In the genomic region with DNA sequence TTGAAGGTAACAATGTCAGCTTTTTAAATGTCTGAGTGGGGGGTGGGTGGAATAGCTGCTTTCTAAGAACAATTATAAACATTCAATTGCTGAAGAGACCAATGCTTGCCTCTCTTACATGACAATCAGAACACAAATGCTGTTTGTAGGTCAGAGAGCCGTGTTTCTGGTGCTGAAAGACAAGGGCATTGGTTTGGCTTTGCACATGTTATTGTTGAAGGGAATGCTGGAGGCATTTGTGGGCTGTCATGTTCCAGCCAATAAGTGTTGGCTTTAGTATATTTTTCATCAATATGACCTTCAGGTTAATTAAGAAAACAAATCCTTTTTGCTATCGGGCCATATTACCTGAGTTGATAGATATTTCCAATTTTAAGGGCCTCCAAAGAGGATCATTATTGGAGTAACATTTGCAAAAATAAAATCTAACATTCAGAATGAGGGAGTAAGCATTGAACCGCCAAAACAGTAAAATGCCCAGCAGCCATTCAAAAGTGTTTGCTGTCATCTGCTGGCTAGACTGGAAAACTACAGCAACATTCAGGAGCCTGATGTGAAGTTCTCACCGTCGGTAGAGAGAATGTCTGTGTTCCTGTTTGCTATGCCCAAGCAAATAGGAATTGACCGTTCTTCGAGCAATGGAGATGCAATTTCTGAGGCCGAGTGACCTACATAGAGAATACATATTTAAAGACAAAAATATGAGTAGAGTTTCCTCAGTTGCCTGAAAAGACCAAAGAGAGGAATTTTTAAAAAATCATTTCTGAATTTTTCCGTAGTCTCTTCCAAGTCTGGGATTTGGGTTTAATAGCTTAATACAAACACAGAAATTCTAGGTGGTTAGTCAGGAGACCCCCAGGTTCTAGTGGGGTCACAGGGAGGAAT, we compare ENCODE assay signal across 8 cellular contexts.
DNase-seq lines count a peak whose midpoint lies in the region; ATAC-seq and TF ChIP-seq lines count a peak whose summit lies in the region.

No MANE protein-coding gene starts in this region.

- H3K4me1 ChIP-seq in foreskin keratinocyte (no peaks in the 10 kb centered on the region), osteoblast (ENCODE audit: insufficient read depth, low read length) (peaks cover 27% of the 10 kb centered on the region)

- H3K4me1 Mint-ChIP-seq in activated CD8-positive, alpha-beta T cell treated with anti-CD3 and anti-CD28 coated beads, Interleukin-2, amount 10 ng/mL, durations not matched to agents 7 days and 5 days (ENCODE audit: low read depth): peaks cover 5% of the 10 kb centered on the region

- H3K27me3 Mint-ChIP-seq in activated CD8-positive, alpha-beta T cell treated with anti-CD3 and anti-CD28 coated beads, Interleukin-2, amount 10 ng/mL, durations not matched to agents 7 days and 5 days (ENCODE audit: low read depth): no peaks in the 10 kb centered on the region

- H3K27ac Mint-ChIP-seq in activated CD8-positive, alpha-beta T cell treated with anti-CD3 and anti-CD28 coated beads, Interleukin-2, amount 10 ng/mL, durations not matched to agents 7 days and 5 days: peak overlapping the region; percentile 33

- ATAC-seq in GM21723 (IDR thresholded peaks at IDR 0.05; ENCODE audit: unreplicated experiment): peak; percentile 65
- no peak for ATAC-seq in activated CD8-positive, alpha-beta T cell treated with anti-CD3 and anti-CD28 coated beads, Interleukin-2, amount 10 ng/mL, durations not matched to agents 7 days and 5 days
- peak; percentile 55 for ATAC-seq in foreskin keratinocyte
- ATAC-seq in HG02852 (IDR thresholded peaks at IDR 0.05; ENCODE audit: unreplicated experiment): no peak
- no peak for ATAC-seq in HG02763 (IDR thresholded peaks at IDR 0.05; ENCODE audit: unreplicated experiment)

- CTCF ChIA-PET in activated CD8-positive, alpha-beta T cell treated with anti-CD3 and anti-CD28 coated beads, Interleukin-2, amount 10 ng/mL, durations not matched to agents 7 days and 5 days (lab: Charles Lee): interaction anchor here (0.6 to 2.9 kb wide), 11 partner anchors 8 to 681 kb away, joined by 3 to 28 read pairs (median 3); no protein-coding TSS in a partner anchor

- H3K4me3 ChIP-seq in osteoblast (ENCODE audit: insufficient read depth, low read length): peak overlapping the region; percentile 48

- peaks cover 61% of the 10 kb centered on the region for H3K36me3 Mint-ChIP-seq in activated CD8-positive, alpha-beta T cell treated with anti-CD3 and anti-CD28 coated beads, Interleukin-2, amount 10 ng/mL, durations not matched to agents 7 days and 5 days (ENCODE audit: low read depth)

- no peaks in the 10 kb centered on the region for H3K36me3 ChIP-seq in osteoblast (ENCODE audit: insufficient read depth, low read length)

- POLR2A ChIA-PET in activated CD8-positive, alpha-beta T cell treated with anti-CD3 and anti-CD28 coated beads, Interleukin-2, amount 10 ng/mL, durations not matched to agents 7 days and 5 days (lab: Charles Lee): no interaction called here

- peak; percentile 88 for TF ChIP-seq CTCF in foreskin keratinocyte (conservative IDR thresholded peaks at IDR 0.05)
- TF ChIP-seq CTCF in osteoblast (IDR thresholded peaks at IDR 0.05; ENCODE audit: extremely low read depth, low read depth, low read length): peak; percentile 96

- no peak overlapping the region for H3K4me3 Mint-ChIP-seq in activated CD8-positive, alpha-beta T cell treated with anti-CD3 and anti-CD28 coated beads, Interleukin-2, amount 10 ng/mL, durations not matched to agents 7 days and 5 days

- H4K20me1 ChIP-seq in osteoblast (ENCODE audit: insufficient read depth, low read length): no peaks in the 10 kb centered on the region

- peak overlapping the region; percentile 83 for H3K4me2 ChIP-seq in osteoblast (ENCODE audit: insufficient read depth, low read length)

- H3K9me3 Mint-ChIP-seq in activated CD8-positive, alpha-beta T cell treated with anti-CD3 and anti-CD28 coated beads, Interleukin-2, amount 10 ng/mL, durations not matched to agents 7 days and 5 days (ENCODE audit: insufficient read depth): no peaks in the 10 kb centered on the region

- no peak overlapping the region for H3K27ac ChIP-seq in foreskin keratinocyte
- peak overlapping the region; percentile 83 for H3K27ac ChIP-seq in osteoblast (ENCODE audit: low read depth, low read length)

- peak; percentile 58 for DNase-seq in COLO829 (ENCODE audit: low spot score)
- peak; percentile 4 for DNase-seq in NCI-H226
- peak; percentile 43 for DNase-seq in activated CD8-positive, alpha-beta T cell treated with anti-CD3 and anti-CD28 coated beads, Interleukin-2, amount 10 ng/mL, durations not matched to agents 7 days and 5 days
- peak in 1 of 2 donors; percentile 18 for DNase-seq in foreskin keratinocyte
- DNase-seq in osteoblast (ENCODE audit: insufficient read length, low spot score, missing footprints): peak; percentile 88

- no peaks in the 10 kb centered on the region for H3K9me3 ChIP-seq in osteoblast (ENCODE audit: low read depth, low read length)

- H3K27me3 ChIP-seq in foreskin keratinocyte (no peaks in the 10 kb centered on the region), osteoblast (ENCODE audit: insufficient read depth, low read length) (no peaks in the 10 kb centered on the region)

- H3K79me2 ChIP-seq in osteoblast (ENCODE audit: insufficient read depth, low read length): no peaks in the 10 kb centered on the region

- peak overlapping the region; percentile 32 for H2AFZ ChIP-seq in osteoblast (ENCODE audit: low read length)

Comparison
In these comparisons a context has a peak if more than half of its experiments do, and no peak if none do; other contexts are left out.
1. ATAC-seq: peak in GM21723 (single experiment) and foreskin keratinocyte (single experiment); none in activated CD8-positive, alpha-beta T cell treated with anti-CD3 and anti-CD28 coated beads, Interleukin-2, amount 10 ng/mL, durations not matched to agents 7 days and 5 days (single experiment), HG02852 (single experiment) and HG02763 (single experiment).